ENCODE assay signal across 1 cellular context in genomic region chr6:70459699-70460098, GRCh38. TPM values are rescaled to one million over a fixed set of nuclear protein-coding genes. Genes with fewer than 3 reads are reported as not detected.
DNase-seq lines count a peak whose midpoint lies in the region; ATAC-seq, FAIRE-seq and TF ChIP-seq lines count a peak whose summit lies in the region.
"Not testable (repeated sequence)": the region's sequence is repeated elsewhere in the genome, so short reads cannot be mapped to it uniquely, and the experiment has no call there.

No MANE protein-coding gene starts in this region.

- POLR2A ChIA-PET in K562 (lab: Yijun Ruan, JAX) = interaction anchor here (1.0 to 1.4 kb wide), 2 partner anchors 15 to 107 kb away, joined by 3 read pairs; partner anchors contain the start of gene SDHAF4

- not testable (repeated sequence) for DNase-seq in K562 (ENCODE audit: extremely low read depth in 1 of 4, low spot score in 3 of 4)

- not testable (repeated sequence) for H3K27me3 ChIP-seq in K562 (ENCODE audit: control insufficient read depth in 2 of 2, insufficient read depth in 2 of 2, low read length in 2 of 2)

- H3K27ac ChIP-seq in K562 (ENCODE audit: extremely low read depth, low read depth, low read length) = not testable (repeated sequence)

- not testable (repeated sequence) for H3K4me1 ChIP-seq in K562 (replicated peaks in 1 of 2; ENCODE audit: control insufficient read depth in 2 of 2, insufficient read depth in 2 of 2, low read length in 2 of 2)

- not testable (repeated sequence) for H4K20me1 ChIP-seq in K562 (replicated peaks; ENCODE audit: control insufficient read depth, insufficient read depth, low read length)

- not testable (repeated sequence) for H3K9me1 ChIP-seq in K562 (ENCODE audit: control insufficient read depth, insufficient read depth, low read length)

- in situ Hi-C loops in K562 (cut with MboI) = not testable (repeated sequence)

- not testable (repeated sequence) for TF ChIP-seq POLR2A in K562 (conservative IDR thresholded peaks at IDR 0.05)

- FAIRE-seq in K562 (lab: Jason Lieb, UNC) = not testable (repeated sequence)

- TF ChIP-seq RAD21 in K562 (CRISPR knock-in tag; conservative IDR thresholded peaks at IDR 0.05 in 1 of 2, IDR thresholded peaks at IDR 0.05 in 1 of 2) = not testable (repeated sequence)

- CTCF ChIA-PET in K562 (lab: Yijun Ruan, JAX; ENCODE audit: low intra/inter-chr PET ratio) = not testable (repeated sequence)

- WGBS in K562 (ENCODE audit: insufficient coverage, low coverage, missing lambda C conversion rate) = 97% methylated on average over 14 of the region's 14 CpGs

- H3K9ac ChIP-seq in K562 (ENCODE audit: insufficient read depth in 1 of 2, low read depth in 2 of 2, low read length in 2 of 2) = not testable (repeated sequence)

- not testable (repeated sequence) for H3K9me3 ChIP-seq in K562 (replicated peaks; ENCODE audit: control insufficient read depth, insufficient read depth, low read depth, low read length)

- not testable (repeated sequence) for H3K36me3 ChIP-seq in K562 (ENCODE audit: control insufficient read depth, insufficient read depth, low read length)

- not testable (repeated sequence) for TF ChIP-seq EP300 in K562 (IDR thresholded peaks at IDR 0.05; ENCODE audit: low read length)

- not testable (repeated sequence) for H3K4me2 ChIP-seq in K562 (ENCODE audit: insufficient read depth, low read length)

- TF ChIP-seq CTCF in K562 (IDR thresholded peaks at IDR 0.05 in 2 of 3, conservative IDR thresholded peaks at IDR 0.05 in 1 of 3; ENCODE audit: insufficient read depth in 2 of 3, low read depth in 1 of 3, low read length in 3 of 3) = not testable (repeated sequence)

- intact Hi-C loops in K562 (cut with micrococcal nuclease) = not testable (repeated sequence)

- not testable (repeated sequence) for BruUV-seq in K562 (replicated peaks; lab: Mats Ljungman, UMichigan)

- not testable (repeated sequence) for ATAC-seq in K562

- not testable (repeated sequence) for H3K4me3 ChIP-seq in K562

- not testable (repeated sequence) for H3K79me2 ChIP-seq in K562 (ENCODE audit: control insufficient read depth, insufficient read depth, low read length)

- H2AFZ ChIP-seq in K562 (ENCODE audit: low read depth, low read length) = not testable (repeated sequence)

TF ChIP-seq in K562, 482 proteins besides CTCF, POLR2A, EP300 and RAD21:
- peak; percentile 96 for TF ChIP-seq ZBTB33 (CRISPR knock-in tag; IDR thresholded peaks at IDR 0.05)
- TF ChIP-seq CHAMP1 (IDR thresholded peaks at IDR 0.05) = 0 out of 2 replicates have a peak, but pooled peaks have one; percentile 40

RNA-seq across cellular contexts. Expression of gene FAM135A, which starts 46.4 kb away (rescaled TPM):
- total RNA-seq in K562 (2011; cell fraction: chromatin; rRNA removed; ENCODE audit: low replicate concordance) = 50.0 and 163 TPM in 2 replicates
- 29.7 and 39.0 TPM in 2 replicates for total RNA-seq in K562 (2011; cell fraction: nucleolus; rRNA removed)
- 71.1 and 110 TPM in 2 replicates for total RNA-seq in K562 (2011; cell fraction: nucleoplasm; rRNA removed)
- total RNA-seq in K562 (2014; rRNA removed) (22.6 and 23.0 TPM in 2 replicates), K562 (2014; rRNA removed; fragmentation: Illumina TruSeq; extraction: Trizol) (32.1 and 32.7 TPM in 2 replicates), K562 (2015; rRNA removed; fragmentation: Illumina TruSeq; extraction: Trizol) (24.8 and 26.4 TPM in 2 replicates), K562 (2021) (17.8 and 21.0 TPM in 2 replicates)
- polyA plus RNA-seq in K562 (2011; rRNA removed) (32.9 and 34.1 TPM in 2 replicates), K562 (2014; fragmentation: Illumina TruSeq; extraction: Trizol) (15.6 and 19.2 TPM in 2 replicates), K562 (2014; fragmentation: Nextera tagmentation; extraction: Ambion mirVana) (1 to 10 TPM; 7.4 to 8.4 TPM), K562 (2014; rRNA removed) (17.0 and 19.2 TPM in 2 replicates)
- 5.9 and 15.1 TPM in 2 replicates for polyA plus RNA-seq in K562 (2011; cell fraction: cytosol; rRNA removed)
- 35.3 and 52.2 TPM in 2 replicates for polyA plus RNA-seq in K562 (2011; cell fraction: nucleus; rRNA removed)
- polyA plus RNA-seq in K562 (2012) = 9.8 and 10.6 TPM in 2 replicates
- polyA minus RNA-seq in K562 (2011; rRNA and poly(A)+ RNA removed) = 60.0 and 79.3 TPM in 2 replicates
- polyA minus RNA-seq in K562 (2011; cell fraction: cytosol; rRNA and poly(A)+ RNA removed) = 14.0 and 14.7 TPM in 2 replicates
- polyA minus RNA-seq in K562 (2011; cell fraction: nucleus; rRNA and poly(A)+ RNA removed) = 78.8 and 104 TPM in 2 replicates
